In the genomic region with DNA sequence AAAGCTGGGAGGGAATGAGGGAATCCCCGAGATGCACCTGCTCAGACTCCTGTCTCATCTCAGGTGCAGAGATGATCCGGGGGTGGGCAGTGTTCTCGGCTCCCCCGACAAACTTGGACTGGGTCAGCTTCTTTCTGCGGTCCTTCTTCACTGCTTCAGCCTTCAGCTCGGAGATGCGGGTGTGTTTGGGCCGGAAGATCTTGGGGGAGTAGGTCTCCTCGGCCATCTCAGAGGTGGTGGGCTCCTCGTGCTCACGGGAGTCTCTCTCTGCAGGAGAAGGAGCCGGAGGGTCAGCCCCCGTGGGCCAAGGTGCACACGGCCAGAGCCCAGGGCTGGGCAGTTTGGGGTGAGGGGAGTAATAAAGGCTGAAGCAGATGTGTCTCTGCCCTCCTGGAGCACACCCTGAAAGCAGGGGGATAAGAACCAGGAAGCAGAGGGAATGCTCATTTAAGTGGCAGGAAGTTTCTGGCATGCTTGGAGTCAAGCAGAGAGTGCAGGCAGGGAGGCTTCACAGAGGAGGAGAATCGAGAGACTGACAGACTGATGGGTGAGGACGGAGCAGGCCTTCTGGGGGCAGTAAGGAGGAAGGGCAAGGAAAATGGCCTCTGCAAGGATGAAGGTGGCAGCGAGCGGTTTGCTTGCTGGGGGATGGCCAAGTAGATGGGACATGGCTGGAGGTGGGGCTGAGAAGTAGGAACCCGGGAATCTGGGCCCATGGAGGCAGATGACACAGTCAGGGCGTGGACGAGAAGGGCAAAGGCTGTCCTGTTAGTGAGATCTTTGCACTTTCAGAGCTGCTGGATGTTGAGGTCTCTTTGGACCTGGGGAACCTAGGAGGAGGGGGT, we compare ENCODE assay signal across 23 cellular contexts. TPM values are rescaled to one million over a fixed set of nuclear protein-coding genes. Genes with fewer than 3 reads are reported as not detected.
DNase-seq lines count a peak whose midpoint lies in the region; TF ChIP-seq lines count a peak whose summit lies in the region.
"Had no signal": no experiment of that assay in that cellular context is flagged by ENCODE, and none has a peak within 500 bp of the region (broad histone marks: within the 10 kb centered on the region; RNA-seq: fewer than 3 reads in every experiment).

No MANE protein-coding gene starts in this region.

- no peak overlapping the region for H2AFZ ChIP-seq in fibroblast of lung (ENCODE audit: low read length)
- H2AFZ ChIP-seq: parathyroid adenoma had no signal

- TF ChIP-seq CTCF in fibroblast of lung (conservative IDR thresholded peaks at IDR 0.05 in 1 of 2, IDR thresholded peaks at IDR 0.05 in 1 of 2; ENCODE audit: low read depth in 1 of 2, low read length in 2 of 2), result no peak
- TF ChIP-seq CTCF in nephron progenitor cell (IDR thresholded peaks at IDR 0.05), result no peak

- peaks cover 89% of the 10 kb centered on the region for H3K36me3 Mint-ChIP-seq in nephron progenitor cell (ENCODE audit: low read depth)
- H3K36me3 Mint-ChIP-seq: activated naive CD4-positive, alpha-beta T cell treated with anti-CD3 and anti-CD28 coated beads, Interleukin-2, amount 50 U/mL, for 72 hours; CD4-positive, alpha-beta memory T cell had no signal

- no peaks in the 10 kb centered on the region for H3K27me3 ChIP-seq in adipocyte (replicated peaks; ENCODE audit: control insufficient read depth, insufficient read depth, low read length)
- H3K27me3 ChIP-seq in fibroblast of lung (ENCODE audit: control insufficient read depth, insufficient read depth, low read length), result no peaks in the 10 kb centered on the region
- no peaks in the 10 kb centered on the region for H3K27me3 ChIP-seq in stomach smooth muscle (ENCODE audit: control insufficient read depth in 1 of 2, insufficient read depth in 2 of 2, low read length in 2 of 2)
- H3K27me3 ChIP-seq: brain microvascular endothelial cell, dorsolateral prefrontal cortex, tibial nerve had no signal

- H3K4me1 Mint-ChIP-seq in nephron progenitor cell, result peaks cover 44% of the 10 kb centered on the region
- H3K4me1 Mint-ChIP-seq: activated CD4-positive, alpha-beta memory T cell treated with anti-CD3 and anti-CD28 coated beads, Interleukin-2, amount 10 ng/mL, durations not matched to agents 7 days and 5 days had no signal

- no peaks in the 10 kb centered on the region for H4K20me1 ChIP-seq in fibroblast of lung (ENCODE audit: control insufficient read depth, extremely low read depth, insufficient read depth, low read length)

- no peaks in the 10 kb centered on the region for H3K9me3 ChIP-seq in adipocyte (ENCODE audit: control insufficient read depth, low read length)
- H3K9me3 ChIP-seq in fibroblast of lung (ENCODE audit: control insufficient read depth, insufficient read depth, low read depth, low read length), result no peaks in the 10 kb centered on the region
- H3K9me3 ChIP-seq in stomach smooth muscle (ENCODE audit: control insufficient read depth in 2 of 2, low read length in 2 of 2), result no peaks in the 10 kb centered on the region
- H3K9me3 ChIP-seq: tibial nerve had no signal

- H3K4me3 ChIP-seq in adipocyte (ENCODE audit: low read length) (no peak overlapping the region), fibroblast of lung (replicated peaks in 1 of 4; ENCODE audit: control extremely low read depth in 1 of 4, insufficient read depth in 1 of 4, low read depth in 3 of 4, low read length in 4 of 4) (no peak overlapping the region), stomach smooth muscle (ENCODE audit: low read length in 2 of 2) (no peak overlapping the region)
- H3K4me3 ChIP-seq: dorsolateral prefrontal cortex, tibial nerve had no signal

- H3K79me2 ChIP-seq in fibroblast of lung (ENCODE audit: control insufficient read depth, insufficient read depth, low read length), result peaks cover 5% of the 10 kb centered on the region
- H3K79me2 ChIP-seq: parathyroid adenoma had no signal

- no peak overlapping the region for H3K4me3 Mint-ChIP-seq in nephron progenitor cell
- H3K4me3 Mint-ChIP-seq: activated CD4-positive, alpha-beta memory T cell treated with anti-CD3 and anti-CD28 coated beads, Interleukin-2, amount 10 ng/mL, durations not matched to agents 7 days and 5 days; activated T-cell treated with anti-CD3 and anti-CD28 coated beads, Interleukin-2, amount 50 U/mL, for 24 hours; CD4-positive, alpha-beta memory T cell had no signal

- peak overlapping the region; percentile 59 for H3K27ac ChIP-seq in fibroblast of lung (ENCODE audit: insufficient read depth, low read length)
- H3K27ac ChIP-seq in stomach smooth muscle (ENCODE audit: low read length), result peak overlapping the region; percentile 76
- H3K27ac ChIP-seq: brain microvascular endothelial cell, parathyroid adenoma had no signal

- peaks cover 45% of the 10 kb centered on the region for H3K36me3 ChIP-seq in adipocyte (ENCODE audit: control insufficient read depth, insufficient read depth, low read length, severe bottlenecking)
- peaks cover 36% of the 10 kb centered on the region for H3K36me3 ChIP-seq in fibroblast of lung (ENCODE audit: control insufficient read depth, insufficient read depth, low read length)
- peaks cover 56 to 62% of the 10 kb centered on the region in 2 donors for H3K36me3 ChIP-seq in stomach smooth muscle (ENCODE audit: control insufficient read depth in 2 of 2, insufficient read depth in 2 of 2, low read length in 2 of 2)
- H3K36me3 ChIP-seq: brain microvascular endothelial cell had no signal

- peak overlapping the region; percentile 91 for H3K27ac Mint-ChIP-seq in nephron progenitor cell
- H3K27ac Mint-ChIP-seq: activated CD4-positive, alpha-beta memory T cell treated with anti-CD3 and anti-CD28 coated beads, Interleukin-2, amount 10 ng/mL, durations not matched to agents 7 days and 5 days; activated T-cell treated with anti-CD3 and anti-CD28 coated beads, Interleukin-2, amount 50 U/mL, for 24 hours; CD4-positive, alpha-beta memory T cell had no signal

- peaks cover 9% of the 10 kb centered on the region for H3K27me3 Mint-ChIP-seq in nephron progenitor cell (ENCODE audit: low read depth, poor library complexity)

- H3K4me2 ChIP-seq in fibroblast of lung (ENCODE audit: extremely low read depth, insufficient read depth, low read length), result no peak overlapping the region

- H3K4me1 ChIP-seq in adipocyte (ENCODE audit: control insufficient read depth, insufficient read depth, low read length) (peaks cover 21% of the 10 kb centered on the region), fibroblast of lung (ENCODE audit: control insufficient read depth, extremely low read depth, insufficient read depth, low read length) (peaks cover 33% of the 10 kb centered on the region), stomach smooth muscle (ENCODE audit: control insufficient read depth, insufficient read depth, low read length) (peaks cover 58% of the 10 kb centered on the region)

- H3K9me3 Mint-ChIP-seq in nephron progenitor cell, result no peaks in the 10 kb centered on the region
- H3K9me3 Mint-ChIP-seq: activated CD4-positive, alpha-beta memory T cell treated with anti-CD3 and anti-CD28 coated beads, Interleukin-2, amount 10 ng/mL, durations not matched to agents 7 days and 5 days; activated naive CD4-positive, alpha-beta T cell treated with anti-CD3 and anti-CD28 coated beads, Interleukin-2, amount 50 U/mL, for 72 hours; activated T-cell treated with anti-CD3 and anti-CD28 coated beads, Interleukin-2, amount 50 U/mL, for 24 hours had no signal

- DNase-seq in adipocyte (ENCODE audit: low read depth) (no peak), fibroblast of lung (ENCODE audit: low read depth in 2 of 2) (no peak), nephron progenitor cell (no peak), islet precursor cell (no peak), SKM-1 treated with dmso at 0.1 percent for 144 hours (lab: John Stamatoyannopoulos, UW; ENCODE audit: unreplicated experiment) (no peak), germinal center (ENCODE audit: low spot score) (no peak), NCI-H226 (no peak)
- DNase-seq: activated CD4-positive, alpha-beta memory T cell treated with anti-CD3 and anti-CD28 coated beads, Interleukin-2, amount 10 ng/mL, durations not matched to agents 7 days and 5 days; activated T-cell treated with anti-CD3 and anti-CD28 coated beads, Interleukin-2, amount 50 U/mL, for 24 hours; brain microvascular endothelial cell; CD4-positive, alpha-beta memory T cell; dorsolateral prefrontal cortex; erythroblast; NCI-H1048; NCI-H2107; NCI-H524; SHP77; stimulated activated CD4-positive, alpha-beta T cell treated with anti-CD3 and anti-CD28 coated beads, Interleukin-12 subunit alpha, Interleukin-12 subunit beta, amount 100 ng/mL, for 4 hours; T-helper 1 cell had no signal

- H3K9ac ChIP-seq in adipocyte (ENCODE audit: low read length) (peak overlapping the region; percentile 12), fibroblast of lung (ENCODE audit: insufficient read depth, low read length) (peak overlapping the region; percentile 23), stomach smooth muscle (ENCODE audit: low read length in 2 of 2) (peak overlapping the region in 1 of 2 donors; percentile 29)
- H3K9ac ChIP-seq: parathyroid adenoma had no signal

RNA-seq across cellular contexts. Expression of a gene that starts 16.3 kb away (rescaled TPM):
- total RNA-seq in fibroblast of lung, result 783 and 1,100 TPM in 2 replicates
- 712 and 2,607 TPM in 2 replicates for polyA plus RNA-seq in fibroblast of lung
- 532 and 2,380 TPM in 2 replicates for polyA plus RNA-seq in fibroblast of lung (2012)
- polyA minus RNA-seq in fibroblast of lung (ENCODE audit: low replicate concordance), result 654 and 2,537 TPM in 2 replicates
- total RNA-seq: activated CD4-positive, alpha-beta memory T cell treated with anti-CD3 and anti-CD28 coated beads, Interleukin-2, amount 10 ng/mL, durations not matched to agents 7 days and 5 days had no signal
- polyA plus RNA-seq: CD4-positive, alpha-beta memory T cell had no signal

RNA-seq across cellular contexts. Expression of a gene that starts 45.8 kb away (rescaled TPM):
- total RNA-seq in fibroblast of lung, result 32.6 and 36.3 TPM in 2 replicates
- polyA plus RNA-seq in fibroblast of lung, result 8.6 and 26.0 TPM in 2 replicates
- polyA plus RNA-seq in fibroblast of lung (2012), result 14.2 and 46.3 TPM in 2 replicates
- 10.2 and 20.3 TPM in 2 replicates for polyA minus RNA-seq in fibroblast of lung (ENCODE audit: low replicate concordance)
- total RNA-seq: CD4-positive, alpha-beta memory T cell had no signal
- polyA plus RNA-seq: CD4-positive, alpha-beta memory T cell had no signal
